In genomic region chr3:151315136-151315535, GRCh38 we compare ENCODE assay signal across 17 cellular contexts. TPM values are rescaled to one million over a fixed set of nuclear protein-coding genes. Genes with fewer than 3 reads are reported as not detected.
DNase-seq lines count a peak whose midpoint lies in the region; ATAC-seq and TF ChIP-seq lines count a peak whose summit lies in the region.
"Had no signal": no experiment of that assay in that cellular context is flagged by ENCODE, and none has a peak within 500 bp of the region (broad histone marks: within the 10 kb centered on the region; RNA-seq: fewer than 3 reads in every experiment).

No MANE protein-coding gene starts in this region.

- TF ChIP-seq POLR2A in vagina (IDR thresholded peaks at IDR 0.05) = no peak

- no peak overlapping the region for H3K27ac Mint-ChIP-seq in activated naive CD8-positive, alpha-beta T cell
- H3K27ac Mint-ChIP-seq in activated naive CD8-positive, alpha-beta T cell treated with anti-CD3 and anti-CD28 coated beads for 36 hours = no peak overlapping the region
- H3K27ac Mint-ChIP-seq in activated T-helper 2 cell treated with anti-CD3 and anti-CD28 coated beads, Interferon-gamma antibody, Interleukin-2, Interleukin-4, amounts not matched to agents 10 μg/mL and 5 μg/mL and 100 μg/mL, durations not matched to agents 14 hours and 24 hours and 36 hours = no peak overlapping the region

- H3K9me3 ChIP-seq in vagina = no peaks in the 10 kb centered on the region
- no peaks in the 10 kb centered on the region for H3K9me3 ChIP-seq in WERI-Rb-1 (ENCODE audit: severe bottlenecking)
- H3K9me3 ChIP-seq: colonic mucosa, left ventricle myocardium inferior had no signal

- peak overlapping the region; percentile 3 for H3K27ac ChIP-seq in vagina
- no peak overlapping the region for H3K27ac ChIP-seq in WERI-Rb-1
- H3K27ac ChIP-seq: colonic mucosa, left ventricle myocardium inferior had no signal

- H3K4me3 ChIP-seq in fibroblast of villous mesenchyme (ENCODE audit: low read depth, low read length) = no peak overlapping the region
- peak overlapping the region in 1 of 2 donors; percentile 32 for H3K4me3 ChIP-seq in vagina
- no peak overlapping the region for H3K4me3 ChIP-seq in WERI-Rb-1 (ENCODE audit: low read depth, low read length)
- H3K4me3 ChIP-seq: colonic mucosa, left ventricle myocardium inferior had no signal

- DNase-seq in activated naive CD8-positive, alpha-beta T cell treated with anti-CD3 and anti-CD28 coated beads for 36 hours = no peak
- DNase-seq in activated T-helper 2 cell treated with anti-CD3 and anti-CD28 coated beads, Interferon-gamma antibody, Interleukin-2, Interleukin-4, amounts not matched to agents 10 μg/mL and 5 μg/mL and 100 μg/mL, durations not matched to agents 14 hours and 24 hours and 36 hours (ENCODE audit: low spot score) = no peak
- DNase-seq in fibroblast of villous mesenchyme (ENCODE audit: low read depth) (peak; percentile 89), vagina (ENCODE audit: extremely low spot score in 2 of 2) (no peak), WERI-Rb-1 (no peak), NOMO-1 treated with DMSO at 0.1 percent for 48 hours (lab: John Stamatoyannopoulos, UW; ENCODE audit: unreplicated experiment) (no peak)
- DNase-seq: ACHN, colonic mucosa, erythroblast, GDM1, left ventricle myocardium inferior, naive B cell, NCI-H2081, NCI-H526 had no signal

- no peaks in the 10 kb centered on the region for H3K4me1 ChIP-seq in vagina
- H3K4me1 ChIP-seq: colonic mucosa, left ventricle myocardium inferior had no signal

- H3K4me1 Mint-ChIP-seq in activated naive CD8-positive, alpha-beta T cell (ENCODE audit: low read depth) = peaks cover 10% of the 10 kb centered on the region
- H3K4me1 Mint-ChIP-seq in activated naive CD8-positive, alpha-beta T cell treated with anti-CD3 and anti-CD28 coated beads for 36 hours = peaks cover 11% of the 10 kb centered on the region
- peaks cover 43% of the 10 kb centered on the region for H3K4me1 Mint-ChIP-seq in activated T-helper 2 cell treated with anti-CD3 and anti-CD28 coated beads, Interferon-gamma antibody, Interleukin-2, Interleukin-4, amounts not matched to agents 10 μg/mL and 5 μg/mL and 100 μg/mL, durations not matched to agents 14 hours and 24 hours and 36 hours (ENCODE audit: low read depth)
- H3K4me1 Mint-ChIP-seq: naive B cell had no signal

- H3K36me3 ChIP-seq in vagina = no peaks in the 10 kb centered on the region
- no peaks in the 10 kb centered on the region for H3K36me3 ChIP-seq in WERI-Rb-1
- H3K36me3 ChIP-seq: colonic mucosa, left ventricle myocardium inferior had no signal

- H3K4me3 Mint-ChIP-seq in activated naive CD8-positive, alpha-beta T cell = peak overlapping the region; percentile 3
- no peak overlapping the region for H3K4me3 Mint-ChIP-seq in activated naive CD8-positive, alpha-beta T cell treated with anti-CD3 and anti-CD28 coated beads for 36 hours
- H3K4me3 Mint-ChIP-seq in activated T-helper 2 cell treated with anti-CD3 and anti-CD28 coated beads, Interferon-gamma antibody, Interleukin-2, Interleukin-4, amounts not matched to agents 10 μg/mL and 5 μg/mL and 100 μg/mL, durations not matched to agents 14 hours and 24 hours and 36 hours (ENCODE audit: low read depth) = peak overlapping the region; percentile 17
- H3K4me3 Mint-ChIP-seq: naive B cell had no signal

- H3K27me3 ChIP-seq in vagina = no peaks in the 10 kb centered on the region
- H3K27me3 ChIP-seq in WERI-Rb-1 (ENCODE audit: insufficient read depth, low read depth, severe bottlenecking) = no peaks in the 10 kb centered on the region
- H3K27me3 ChIP-seq: colonic mucosa had no signal

- no peak for ATAC-seq in GM18868 (IDR thresholded peaks at IDR 0.05; ENCODE audit: unreplicated experiment)

- no peaks in the 10 kb centered on the region for H3K36me3 Mint-ChIP-seq in activated naive CD8-positive, alpha-beta T cell
- no peaks in the 10 kb centered on the region for H3K36me3 Mint-ChIP-seq in activated naive CD8-positive, alpha-beta T cell treated with anti-CD3 and anti-CD28 coated beads for 36 hours
- peaks cover 4% of the 10 kb centered on the region for H3K36me3 Mint-ChIP-seq in activated T-helper 2 cell treated with anti-CD3 and anti-CD28 coated beads, Interferon-gamma antibody, Interleukin-2, Interleukin-4, amounts not matched to agents 10 μg/mL and 5 μg/mL and 100 μg/mL, durations not matched to agents 14 hours and 24 hours and 36 hours (ENCODE audit: low read depth)
- H3K36me3 Mint-ChIP-seq: naive B cell had no signal

- no peaks in the 10 kb centered on the region for H3K27me3 Mint-ChIP-seq in activated naive CD8-positive, alpha-beta T cell
- no peaks in the 10 kb centered on the region for H3K27me3 Mint-ChIP-seq in activated naive CD8-positive, alpha-beta T cell treated with anti-CD3 and anti-CD28 coated beads for 36 hours
- H3K27me3 Mint-ChIP-seq in activated T-helper 2 cell treated with anti-CD3 and anti-CD28 coated beads, Interferon-gamma antibody, Interleukin-2, Interleukin-4, amounts not matched to agents 10 μg/mL and 5 μg/mL and 100 μg/mL, durations not matched to agents 14 hours and 24 hours and 36 hours (ENCODE audit: low read depth) = no peaks in the 10 kb centered on the region
- H3K27me3 Mint-ChIP-seq: naive B cell had no signal

- TF ChIP-seq CTCF in fibroblast of villous mesenchyme (IDR thresholded peaks at IDR 0.05; ENCODE audit: insufficient read depth, low read depth, low read length) (no peak), vagina (IDR thresholded peaks at IDR 0.05) (no peak), WERI-Rb-1 (IDR thresholded peaks at IDR 0.05; ENCODE audit: low read depth, low read length) (no peak)

- intact Hi-C loops in activated T-helper 2 cell treated with anti-CD3 and anti-CD28 coated beads, Interferon-gamma antibody, Interleukin-2, Interleukin-4, amounts not matched to agents 10 μg/mL and 5 μg/mL and 100 μg/mL, durations not matched to agents 14 hours and 24 hours and 36 hours (cut with micrococcal nuclease) = loop anchor here (10.0 kb wide), 1 partner anchor 810 kb away; no protein-coding TSS in a partner anchor
- intact Hi-C loops in vagina (cut with DNase I) = no loop called here

- H3K9me3 Mint-ChIP-seq in activated naive CD8-positive, alpha-beta T cell (ENCODE audit: low read depth) = no peaks in the 10 kb centered on the region
- H3K9me3 Mint-ChIP-seq in activated naive CD8-positive, alpha-beta T cell treated with anti-CD3 and anti-CD28 coated beads for 36 hours = no peaks in the 10 kb centered on the region
- H3K9me3 Mint-ChIP-seq in activated T-helper 2 cell treated with anti-CD3 and anti-CD28 coated beads, Interferon-gamma antibody, Interleukin-2, Interleukin-4, amounts not matched to agents 10 μg/mL and 5 μg/mL and 100 μg/mL, durations not matched to agents 14 hours and 24 hours and 36 hours = no peaks in the 10 kb centered on the region
- H3K9me3 Mint-ChIP-seq: naive B cell had no signal

RNA-seq across cellular contexts. Expression of gene GPR87, which starts 1.5 kb away (rescaled TPM):
- total RNA-seq in activated naive CD8-positive, alpha-beta T cell treated with anti-CD3 and anti-CD28 coated beads for 36 hours = not detected
- total RNA-seq in activated T-helper 2 cell treated with anti-CD3 and anti-CD28 coated beads, Interferon-gamma antibody, Interleukin-2, Interleukin-4, amounts not matched to agents 10 μg/mL and 5 μg/mL and 100 μg/mL, durations not matched to agents 14 hours and 24 hours and 36 hours = 1.1 and 1.2 TPM in 2 replicates
- total RNA-seq in fibroblast of villous mesenchyme = 0.43 TPM in 1 of 2 replicates, not detected in the other
- total RNA-seq in vagina = 12.3 TPM
- total RNA-seq: colonic mucosa, left ventricle myocardium inferior had no signal

RNA-seq across cellular contexts. Expression of gene P2RY13, which starts 14.2 kb away (rescaled TPM):
- not detected for total RNA-seq in activated naive CD8-positive, alpha-beta T cell treated with anti-CD3 and anti-CD28 coated beads for 36 hours
- not detected in 2 replicates for total RNA-seq in activated T-helper 2 cell treated with anti-CD3 and anti-CD28 coated beads, Interferon-gamma antibody, Interleukin-2, Interleukin-4, amounts not matched to agents 10 μg/mL and 5 μg/mL and 100 μg/mL, durations not matched to agents 14 hours and 24 hours and 36 hours
- total RNA-seq in fibroblast of villous mesenchyme = not detected in 2 replicates
- 0.98 TPM for total RNA-seq in vagina
- total RNA-seq: pulmonary artery endothelial cell had no signal

RNA-seq across cellular contexts. Expression of gene P2RY14, which starts 36.8 kb away (rescaled TPM):
- total RNA-seq in activated naive CD8-positive, alpha-beta T cell treated with anti-CD3 and anti-CD28 coated beads for 36 hours = 1 to 10 TPM; 1.5 to 2.5 TPM
- 0.18 and 0.34 TPM in 2 replicates for total RNA-seq in activated T-helper 2 cell treated with anti-CD3 and anti-CD28 coated beads, Interferon-gamma antibody, Interleukin-2, Interleukin-4, amounts not matched to agents 10 μg/mL and 5 μg/mL and 100 μg/mL, durations not matched to agents 14 hours and 24 hours and 36 hours
- total RNA-seq in fibroblast of villous mesenchyme (not detected in 2 replicates), vagina (0.49 TPM)
- total RNA-seq: pulmonary artery endothelial cell had no signal
